Comparison of ENCODE assay signal across 21 cellular contexts in the genomic region with DNA sequence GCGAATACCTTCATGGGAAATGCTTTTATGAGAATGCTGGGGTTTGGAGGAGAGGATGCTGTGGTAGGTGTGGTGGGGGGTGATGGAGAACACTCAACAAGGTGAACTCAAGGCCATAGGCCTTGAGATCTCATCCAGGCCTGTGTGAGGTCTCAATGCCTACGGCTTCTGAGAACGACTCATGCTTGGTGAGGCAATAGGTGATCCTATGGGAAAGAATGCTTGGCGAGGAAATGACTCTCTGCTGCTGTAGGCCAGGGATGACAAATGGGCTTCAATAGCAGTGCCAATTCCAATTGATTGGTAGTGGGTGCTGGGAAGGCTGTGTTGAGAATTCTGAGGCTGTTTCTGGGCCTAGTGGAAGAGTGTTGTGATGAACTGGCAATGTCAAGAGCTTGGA.
DNase-seq lines count a peak whose midpoint lies in the region; ATAC-seq, FAIRE-seq and TF ChIP-seq lines count a peak whose summit lies in the region.
"Had no signal": no experiment of that assay in that cellular context is flagged by ENCODE, and none has a peak within 500 bp of the region (broad histone marks: within the 10 kb centered on the region; RNA-seq: fewer than 3 reads in every experiment).

No MANE protein-coding gene starts in this region.

- H4K20me1 ChIP-seq in PC-3 (ENCODE audit: low read length): no peaks in the 10 kb centered on the region

- H3K4me1 ChIP-seq in PC-3 (ENCODE audit: insufficient read depth, low read length) (no peaks in the 10 kb centered on the region), mesodermal cell (ENCODE audit: control insufficient read depth, insufficient read depth, low read length, poor library complexity, severe bottlenecking) (peaks cover 20% of the 10 kb centered on the region)
- H3K4me1 ChIP-seq: thyroid gland had no signal

- H3K4me3 ChIP-seq in PC-3 (ENCODE audit: low read length) (no peak overlapping the region), epithelial cell of proximal tubule (ENCODE audit: low read depth, low read length) (no peak overlapping the region), mesodermal cell (ENCODE audit: extremely low read depth, insufficient read depth, low read length, poor library complexity, severe bottlenecking) (no peak overlapping the region)
- H3K4me3 ChIP-seq: heart right ventricle, thyroid gland had no signal

- no peak overlapping the region for H3K9ac ChIP-seq in PC-3 (ENCODE audit: low read length)

- POLR2A ChIA-PET in PC-3 (lab: Charles Lee; ENCODE audit: unreplicated experiment): no interaction called here

- ATAC-seq in PC-3: no peak; the same call in 1 of the 2 replicates
- ATAC-seq: activated CD8-positive, alpha-beta T cell treated with anti-CD3 and anti-CD28 coated beads for 36 hours; CD8-positive, alpha-beta T cell; stimulated activated effector memory CD8-positive, alpha-beta T cell treated with anti-CD3 and anti-CD28 coated beads, Interleukin-12 subunit alpha, Interleukin-12 subunit beta, amount 100 ng/mL, for 72 hours had no signal

- H3K9me2 ChIP-seq in PC-3 (replicated peaks; ENCODE audit: low read length): 0 out of 2 replicates have a peak, but pooled peaks cover 3% of the 10 kb centered on the region

- no peaks in the 10 kb centered on the region for H3K79me2 ChIP-seq in PC-3 (ENCODE audit: low read length)

- CTCF ChIA-PET in PC-3 (lab: Charles Lee): no interaction called here

- no TSS peak for BruUV-seq in PC-3 (replicated peaks; lab: Mats Ljungman, UMichigan)

- DNase-seq in EL (peak; percentile 72), PC-3 (peak; percentile 67), epithelial cell of proximal tubule (ENCODE audit: low read depth) (peak; percentile 27), T-helper 2 cell (no peak), LoVo (ENCODE audit: low spot score) (no peak), frontal cortex (ENCODE audit: low spot score in 2 of 2) (no peak)
- no peak for DNase-seq in activated naive CD4-positive, alpha-beta T cell treated with Interleukin-2 at 50 U/mL for 16 hours
- DNase-seq: activated CD8-positive, alpha-beta T cell treated with anti-CD3 and anti-CD28 coated beads for 36 hours; activated T-cell treated with anti-CD3 and anti-CD28 coated beads, Interleukin-2, amount 50 U/mL, for 48 hours; CD8-positive, alpha-beta T cell; DMS79 treated with DMSO at 0.1 percent for 48 hours; heart right ventricle; NCI-H1417 treated with DMSO at 0.1 percent for 48 hours; NCI-H2171; right cardiac atrium; SHP77 treated with DMSO at 0.1 percent for 48 hours; thyroid gland had no signal

- H3K9me3 ChIP-seq in PC-3 (ENCODE audit: low read length): no peaks in the 10 kb centered on the region
- peaks cover 5% of the 10 kb centered on the region for H3K9me3 ChIP-seq in mesodermal cell (ENCODE audit: control insufficient read depth, low read length)
- H3K9me3 ChIP-seq: thyroid gland had no signal

- TF ChIP-seq CTCF in PC-3 (conservative IDR thresholded peaks at IDR 0.05; ENCODE audit: low read depth, low read length): no peak
- TF ChIP-seq CTCF in epithelial cell of proximal tubule (conservative IDR thresholded peaks at IDR 0.05; ENCODE audit: low read depth, low read length): no peak

- peaks cover 42% of the 10 kb centered on the region; the same call in 1 of the 2 replicates for H3K27me3 ChIP-seq in PC-3 (ENCODE audit: low read length)
- H3K27me3 ChIP-seq: heart right ventricle, thyroid gland had no signal

- H3K27ac ChIP-seq in PC-3 (ENCODE audit: low read length) (no peak overlapping the region), mesodermal cell (ENCODE audit: low read depth, low read length, severe bottlenecking) (peak overlapping the region; percentile 29)
- H3K27ac ChIP-seq: thyroid gland had no signal

- H3K4me2 ChIP-seq in PC-3 (ENCODE audit: low read length): no peak overlapping the region

- H2AFZ ChIP-seq in PC-3 (ENCODE audit: low read length): no peak overlapping the region

- WGBS in mesodermal cell (ENCODE audit: insufficient coverage in 2 of 2), 2 experiments: 100% methylated on average over 2 to 4 of the region's 4 CpGs

- FAIRE-seq in frontal cortex (lab: Jason Lieb, UNC): no peak
- FAIRE-seq: endothelial cell of umbilical vein, GM18507 had no signal

- no peaks in the 10 kb centered on the region for H3K36me3 ChIP-seq in PC-3 (ENCODE audit: low read depth, low read length)
- no peaks in the 10 kb centered on the region for H3K36me3 ChIP-seq in mesodermal cell (ENCODE audit: control insufficient read depth, insufficient read depth, low read length)
- H3K36me3 ChIP-seq: heart right ventricle, thyroid gland had no signal

- H3F3A ChIP-seq in PC-3 (ENCODE audit: low read length, unreplicated experiment): no peaks in the 10 kb centered on the region

- intact Hi-C loops in PC-3 (cut with micrococcal nuclease): no loop called here

Comparison
In these comparisons a context has a peak if more than half of its experiments do, and no peak if none do; other contexts are left out.
1. DNase-seq: peak in EL (single experiment), PC-3 (single experiment) and epithelial cell of proximal tubule (single experiment); none in T-helper 2 cell (0 of 5), LoVo (single experiment), activated naive CD4-positive, alpha-beta T cell treated with Interleukin-2 at 50 U/mL for 16 hours (single experiment) and frontal cortex (0 of 2).